1 cellular context compared by ENCODE assay signal in the genomic region with DNA sequence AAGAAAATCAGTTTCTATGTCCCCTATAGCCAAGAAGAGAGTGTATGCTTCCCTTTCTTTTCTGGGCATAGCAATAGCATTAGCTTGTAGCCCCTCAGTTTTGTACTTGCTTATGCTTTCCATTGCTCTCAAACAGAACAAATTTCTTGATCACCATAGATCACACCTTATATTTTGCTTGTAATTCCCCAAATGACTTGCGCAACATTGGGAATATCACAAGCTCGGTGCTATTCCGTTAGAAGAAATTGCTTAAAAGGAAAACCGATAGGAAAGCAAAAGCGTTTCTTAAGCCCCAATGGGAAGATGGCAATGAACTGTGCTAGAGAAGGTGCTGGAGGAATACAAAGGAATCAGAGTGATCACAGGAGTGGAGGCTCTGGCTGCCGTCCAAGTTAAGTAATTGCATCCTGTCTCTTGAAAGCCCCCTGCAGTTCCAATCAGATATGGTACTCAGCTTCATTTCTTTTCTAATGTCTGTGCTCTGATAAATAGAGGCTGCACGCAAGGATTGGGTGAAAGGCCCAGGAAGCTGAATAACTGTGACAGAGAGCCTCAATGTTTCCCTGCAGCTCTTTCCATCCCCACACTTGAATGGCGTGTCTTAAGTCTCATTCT.
A peak's percentile ranks its signal among the peaks of the same experiment; 100 is the strongest.
TF ChIP-seq lines count a peak whose summit lies in the region.

No MANE protein-coding gene starts in this region.

TF ChIP-seq in IMR-90, 13 proteins besides CTCF, POLR2A, EP300 and RAD21 (continued from another document):
- peak; percentile 70 for TF ChIP-seq CEBPB (IDR thresholded peaks at IDR 0.05; ENCODE audit: low read depth, low read length)
- TF ChIP-seq SMC3 (IDR thresholded peaks at IDR 0.05; ENCODE audit: low read depth, low read length): no peak
- TF ChIP-seq CHD1 (IDR thresholded peaks at IDR 0.05; ENCODE audit: low read depth, low read length): no peak
